Comparison of ENCODE assay signal across 1 cellular context in genomic region chrX:15600745-15601144, GRCh38.
TF ChIP-seq lines count a peak whose summit lies in the region.

Gene ACE2, minus strand, starts transcription at chrX:15600960. Its CDS starts 49 bp downstream, at chrX:15600911.

TF ChIP-seq in HepG2, 621 proteins besides CTCF, POLR2A, EP300 and RAD21:
- TF ChIP-seq TEAD3 (CRISPR knock-in tag; optimal IDR thresholded peaks at IDR 0.05; ENCODE audit: borderline replicate concordance), result no peak
- TF ChIP-seq ZNF609 (CRISPR knock-in tag; IDR thresholded peaks at IDR 0.05; ENCODE audit: borderline replicate concordance), result no peak
- no peak for TF ChIP-seq PCBP2 (optimal IDR thresholded peaks at IDR 0.05; ENCODE audit: low read depth, low read length, poor library complexity, severe bottlenecking)
- no peak for TF ChIP-seq SNAPC4 (CRISPR knock-in tag; IDR thresholded peaks at IDR 0.05)
- no peak for TF ChIP-seq FUBP1 (CRISPR knock-in tag; IDR thresholded peaks at IDR 0.05; ENCODE audit: borderline replicate concordance)
- no peak for TF ChIP-seq ZNF891 (CRISPR knock-in tag; IDR thresholded peaks at IDR 0.05)
